In genomic region chr14:58540693-58541092, GRCh38 we compare ENCODE assay signal across 28 cellular contexts.
A peak's percentile ranks its signal among the peaks of the same experiment; 100 is the strongest.
DNase-seq lines count a peak whose midpoint lies in the region; ATAC-seq, FAIRE-seq and TF ChIP-seq lines count a peak whose summit lies in the region.
"Had no signal": no experiment of that assay in that cellular context is flagged by ENCODE, and none has a peak within 500 bp of the region (broad histone marks: within the 10 kb centered on the region; RNA-seq: fewer than 3 reads in every experiment).

No MANE protein-coding gene starts in this region.

- peaks cover 15% of the 10 kb centered on the region for H3K9me3 Mint-ChIP-seq in WTC11
- H3K9me3 Mint-ChIP-seq in activated CD8-positive, alpha-beta memory T cell treated with anti-CD3 and anti-CD28 coated beads, Interleukin-2, amount 10 ng/mL, durations not matched to agents 7 days and 5 days (ENCODE audit: low read depth), result no peaks in the 10 kb centered on the region
- H3K9me3 Mint-ChIP-seq: activated naive CD4-positive, alpha-beta T cell treated with anti-CD3 and anti-CD28 coated beads, Interleukin-2, amount 10 ng/mL, durations not matched to agents 7 days and 5 days; activated T-helper 17 cell treated with anti-CD3 and anti-CD28 coated beads, Interleukin-2, amount 50 U/mL, for 72 hours had no signal

- no peak for DNase-seq in HTR-8/SVneo (ENCODE audit: insufficient read length, low spot score)
- no peak for DNase-seq in WTC11 (ENCODE audit: low spot score)
- DNase-seq in activated CD8-positive, alpha-beta memory T cell treated with anti-CD3 and anti-CD28 coated beads, Interleukin-2, amount 10 ng/mL, durations not matched to agents 7 days and 5 days, result no peak
- no peak for DNase-seq in foreskin keratinocyte
- DNase-seq: ACHN; activated CD8-positive, alpha-beta T cell treated with anti-CD3 and anti-CD28 coated beads for 36 hours; activated naive CD4-positive, alpha-beta T cell treated with anti-CD3 and anti-CD28 coated beads, Interleukin-2, amount 10 ng/mL, durations not matched to agents 7 days and 5 days; brain microvascular endothelial cell; CD8-positive, alpha-beta memory T cell; EL; glutamatergic neuron; left lung; mesendoderm; naive B cell; NCI-H1092 treated with DMSO at 0.1 percent for 48 hours; NCI-H187; NCI-H2171; NCI-H524; NK-92 treated with Interleukin-12 subunit alpha and Interleukin-12 subunit beta, amount 100 ng/mL, for 24 hours; small intestine; stimulated activated CD4-positive, alpha-beta T cell treated with anti-CD3 and anti-CD28 coated beads, Interleukin-1b, Interleukin-23, amount 100 ng/mL, for 48 hours; stimulated activated naive CD8-positive, alpha-beta T cell treated with anti-CD3 and anti-CD28 coated beads, Interleukin-15, Interleukin-2, amounts not matched to agents 100 U/mL and 50 U/mL, for 24 hours; T-helper 2 cell had no signal

- H3K4me3 ChIP-seq in mesodermal cell (ENCODE audit: extremely low read depth, insufficient read depth, low read length, poor library complexity, severe bottlenecking) (no peak overlapping the region), rectal smooth muscle tissue (ENCODE audit: low read length) (no peak overlapping the region)
- H3K4me3 ChIP-seq: K562, left lung had no signal

- H3K4me1 Mint-ChIP-seq in WTC11, result no peaks in the 10 kb centered on the region; the same call in 1 of the 2 replicates
- no peaks in the 10 kb centered on the region for H3K4me1 Mint-ChIP-seq in activated CD8-positive, alpha-beta memory T cell treated with anti-CD3 and anti-CD28 coated beads, Interleukin-2, amount 10 ng/mL, durations not matched to agents 7 days and 5 days
- H3K4me1 Mint-ChIP-seq: activated T-helper 17 cell treated with anti-CD3 and anti-CD28 coated beads, Interleukin-2, amount 50 U/mL, for 72 hours; naive B cell had no signal

- H3K27ac ChIP-seq in mesodermal cell (ENCODE audit: low read depth, low read length, severe bottlenecking) (peak overlapping the region; percentile 19), rectal smooth muscle tissue (ENCODE audit: low read depth, low read length) (peak overlapping the region; percentile 34), foreskin keratinocyte (no peak overlapping the region)
- H3K27ac ChIP-seq: brain microvascular endothelial cell, left lung had no signal

- TF ChIP-seq CTCF in WTC11 (IDR thresholded peaks at IDR 0.05) (no peak), foreskin keratinocyte (conservative IDR thresholded peaks at IDR 0.05) (no peak)

- H3K27me3 ChIP-seq in rectal smooth muscle tissue (ENCODE audit: control insufficient read depth, insufficient read depth, low read length), result no peaks in the 10 kb centered on the region
- H3K27me3 ChIP-seq in foreskin keratinocyte, result no peaks in the 10 kb centered on the region
- H3K27me3 ChIP-seq: brain microvascular endothelial cell, left lung had no signal

- ATAC-seq in WTC11 (no peak), foreskin keratinocyte (no peak), GM19035 (IDR thresholded peaks at IDR 0.05; ENCODE audit: unreplicated experiment) (no peak)
- no peak for ATAC-seq in activated CD8-positive, alpha-beta memory T cell treated with anti-CD3 and anti-CD28 coated beads, Interleukin-2, amount 10 ng/mL, durations not matched to agents 7 days and 5 days
- ATAC-seq: activated CD8-positive, alpha-beta T cell treated with anti-CD3 and anti-CD28 coated beads for 36 hours; activated T-helper 17 cell treated with anti-CD3 and anti-CD28 coated beads, Interleukin-2, amount 50 U/mL, for 72 hours; K562; left lung; stimulated activated naive CD8-positive, alpha-beta T cell treated with anti-CD3 and anti-CD28 coated beads, Interleukin-15, Interleukin-2, amounts not matched to agents 100 U/mL and 50 U/mL, for 24 hours had no signal

- 0 out of 2 replicates have a peak, but pooled peaks cover 4% of the 10 kb centered on the region for H3K36me3 Mint-ChIP-seq in WTC11
- peaks cover 3% of the 10 kb centered on the region for H3K36me3 Mint-ChIP-seq in activated CD8-positive, alpha-beta memory T cell treated with anti-CD3 and anti-CD28 coated beads, Interleukin-2, amount 10 ng/mL, durations not matched to agents 7 days and 5 days

- H3K27me3 Mint-ChIP-seq in WTC11 (ENCODE audit: low read depth), result no peaks in the 10 kb centered on the region
- H3K27me3 Mint-ChIP-seq in activated CD8-positive, alpha-beta memory T cell treated with anti-CD3 and anti-CD28 coated beads, Interleukin-2, amount 10 ng/mL, durations not matched to agents 7 days and 5 days, result no peaks in the 10 kb centered on the region
- H3K27me3 Mint-ChIP-seq: activated CD8-positive, alpha-beta T cell treated with anti-CD3 and anti-CD28 coated beads for 36 hours; activated naive CD4-positive, alpha-beta T cell treated with anti-CD3 and anti-CD28 coated beads, Interleukin-2, amount 10 ng/mL, durations not matched to agents 7 days and 5 days; activated T-helper 17 cell treated with anti-CD3 and anti-CD28 coated beads, Interleukin-2, amount 50 U/mL, for 72 hours; CD8-positive, alpha-beta memory T cell; naive B cell had no signal

- H3K4me1 ChIP-seq in mesodermal cell (ENCODE audit: control insufficient read depth, insufficient read depth, low read length, poor library complexity, severe bottlenecking) (no peaks in the 10 kb centered on the region), rectal smooth muscle tissue (ENCODE audit: control insufficient read depth, insufficient read depth, low read length) (peaks cover 8% of the 10 kb centered on the region), foreskin keratinocyte (no peaks in the 10 kb centered on the region)
- H3K4me1 ChIP-seq: left lung had no signal

- H3K9me3 ChIP-seq in mesodermal cell (ENCODE audit: control insufficient read depth, low read length), result no peaks in the 10 kb centered on the region

- no peak overlapping the region for H3K4me3 Mint-ChIP-seq in WTC11
- no peak overlapping the region for H3K4me3 Mint-ChIP-seq in activated CD8-positive, alpha-beta memory T cell treated with anti-CD3 and anti-CD28 coated beads, Interleukin-2, amount 10 ng/mL, durations not matched to agents 7 days and 5 days
- H3K4me3 Mint-ChIP-seq: activated CD8-positive, alpha-beta T cell treated with anti-CD3 and anti-CD28 coated beads for 36 hours; activated naive CD4-positive, alpha-beta T cell treated with anti-CD3 and anti-CD28 coated beads, Interleukin-2, amount 10 ng/mL, durations not matched to agents 7 days and 5 days; activated T-helper 17 cell treated with anti-CD3 and anti-CD28 coated beads, Interleukin-2, amount 50 U/mL, for 72 hours; CD8-positive, alpha-beta memory T cell; naive B cell had no signal

- H3K27ac Mint-ChIP-seq in WTC11, result peak overlapping the region; percentile 50; the same call in 1 of the 2 replicates
- H3K27ac Mint-ChIP-seq in activated CD8-positive, alpha-beta memory T cell treated with anti-CD3 and anti-CD28 coated beads, Interleukin-2, amount 10 ng/mL, durations not matched to agents 7 days and 5 days, result no peak overlapping the region
- H3K27ac Mint-ChIP-seq: activated CD8-positive, alpha-beta T cell treated with anti-CD3 and anti-CD28 coated beads for 36 hours; activated naive CD4-positive, alpha-beta T cell treated with anti-CD3 and anti-CD28 coated beads, Interleukin-2, amount 10 ng/mL, durations not matched to agents 7 days and 5 days; activated T-helper 17 cell treated with anti-CD3 and anti-CD28 coated beads, Interleukin-2, amount 50 U/mL, for 72 hours; CD8-positive, alpha-beta memory T cell had no signal

- H3K36me3 ChIP-seq in mesodermal cell (ENCODE audit: control insufficient read depth, insufficient read depth, low read length) (peaks cover 4% of the 10 kb centered on the region), rectal smooth muscle tissue (ENCODE audit: control insufficient read depth, insufficient read depth, low read length) (no peaks in the 10 kb centered on the region)
- H3K36me3 ChIP-seq: brain microvascular endothelial cell, left lung had no signal

- H3K9ac ChIP-seq in rectal smooth muscle tissue (ENCODE audit: low read length), result no peak overlapping the region

- peak; percentile 91 for FAIRE-seq in HTR-8/SVneo (lab: Jason Lieb, UNC)
- FAIRE-seq: small intestine had no signal

- POLR2A ChIA-PET in WTC11 (lab: Charles Lee), result interaction anchor here (0.6 kb wide), 1 partner anchor 24 kb away, joined by 3 read pairs; no protein-coding TSS in a partner anchor

- CTCF ChIA-PET in WTC11 (lab: Charles Lee), result interaction anchor here (0.6 to 1.1 kb wide), 2 partner anchors 39 to 250 kb away, joined by 3 to 4 read pairs; no protein-coding TSS in a partner anchor
- CTCF ChIA-PET in activated CD8-positive, alpha-beta memory T cell treated with anti-CD3 and anti-CD28 coated beads, Interleukin-2, amount 10 ng/mL, durations not matched to agents 7 days and 5 days (lab: Charles Lee), result no interaction called here

TF ChIP-seq in WTC11, 78 proteins besides CTCF, POLR2A, EP300 and RAD21 (continues in another document):
- TF ChIP-seq ZNF396 (CRISPR knock-in tag; IDR thresholded peaks at IDR 0.05; ENCODE audit: borderline replicate concordance) (no peak), CREM (CRISPR knock-in tag; IDR thresholded peaks at IDR 0.05) (no peak), ZNF671 (CRISPR knock-in tag; IDR thresholded peaks at IDR 0.05) (no peak), SP1 (CRISPR knock-in tag; conservative IDR thresholded peaks at IDR 0.05) (no peak)
- TF ChIP-seq, protein P1, sequence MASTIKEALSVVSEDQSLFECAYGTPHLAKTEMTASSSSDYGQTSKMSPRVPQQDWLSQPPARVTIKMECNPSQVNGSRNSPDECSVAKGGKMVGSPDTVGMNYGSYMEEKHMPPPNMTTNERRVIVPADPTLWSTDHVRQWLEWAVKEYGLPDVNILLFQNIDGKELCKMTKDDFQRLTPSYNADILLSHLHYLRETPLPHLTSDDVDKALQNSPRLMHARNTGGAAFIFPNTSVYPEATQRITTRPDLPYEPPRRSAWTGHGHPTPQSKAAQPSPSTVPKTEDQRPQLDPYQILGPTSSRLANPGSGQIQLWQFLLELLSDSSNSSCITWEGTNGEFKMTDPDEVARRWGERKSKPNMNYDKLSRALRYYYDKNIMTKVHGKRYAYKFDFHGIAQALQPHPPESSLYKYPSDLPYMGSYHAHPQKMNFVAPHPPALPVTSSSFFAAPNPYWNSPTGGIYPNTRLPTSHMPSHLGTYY (CRISPR knock-in tag; IDR thresholded peaks at IDR 0.05), result no peak
